In the genomic region with DNA sequence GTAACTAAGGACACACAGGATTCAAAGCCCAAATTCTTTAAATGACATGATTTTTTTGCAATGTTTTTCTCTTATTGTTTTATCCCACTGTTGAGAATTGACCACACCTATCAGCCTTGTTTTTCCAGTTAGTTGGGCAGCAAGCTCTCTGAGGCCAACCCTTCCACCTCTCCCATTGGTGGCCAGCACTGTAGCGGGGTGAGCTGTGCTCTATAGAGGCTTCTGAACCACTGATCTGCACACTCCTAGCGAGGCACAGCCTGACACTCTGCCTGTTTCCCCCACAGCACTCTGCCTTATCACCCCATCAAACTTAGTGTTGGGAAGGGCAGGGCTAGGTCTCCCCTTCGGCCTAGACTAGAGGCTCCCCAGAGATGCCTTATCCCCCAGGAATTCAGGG, we compare ENCODE assay signal across 18 cellular contexts. TPM values are rescaled to one million over a fixed set of nuclear protein-coding genes. Genes with fewer than 3 reads are reported as not detected.
"Had no signal": no experiment of that assay in that cellular context is flagged by ENCODE, and none has a peak within 500 bp of the region (broad histone marks: within the 10 kb centered on the region; RNA-seq: fewer than 3 reads in every experiment).

No MANE protein-coding gene starts in this region.

- H3K27ac ChIP-seq: colonic mucosa, foreskin keratinocyte, neutrophil, right atrium auricular region had no signal

- H3K4me3 ChIP-seq: colonic mucosa, heart left ventricle, mucosa of descending colon, right atrium auricular region had no signal

- H3K27me3 ChIP-seq: colonic mucosa, foreskin keratinocyte, heart left ventricle, neutrophil, right atrium auricular region had no signal

- DNase-seq: colonic mucosa; effector CD4-positive, alpha-beta T cell; endodermal cell; foreskin keratinocyte; heart left ventricle; hippocampal formation; mucosa of descending colon; naive thymus-derived CD8-positive, alpha-beta T cell; posterior cingulate gyrus; small intestine; stimulated activated CD4-positive, alpha-beta T cell treated with anti-CD3 and anti-CD28 coated beads, Interleukin-2, amount 100 ng/mL, for 48 hours; stimulated activated naive CD4-positive, alpha-beta T cell treated with Interleukin-2 at 50 U/mL for 16 hours had no signal

- ATAC-seq: foreskin keratinocyte; heart left ventricle; mucosa of descending colon; naive thymus-derived CD8-positive, alpha-beta T cell had no signal

- FAIRE-seq: small intestine, urothelium cell line had no signal

- H3K9me3 ChIP-seq: colonic mucosa, heart left ventricle, mucosa of descending colon, neutrophil, right atrium auricular region had no signal

- H3K36me3 ChIP-seq: colonic mucosa, neutrophil, right atrium auricular region had no signal

- H3K4me1 ChIP-seq: colonic mucosa, foreskin keratinocyte had no signal

RNA-seq across cellular contexts. Expression of a gene that starts 50.5 kb away (rescaled TPM):
- total RNA-seq: endodermal cell, foreskin keratinocyte, glomerular endothelial cell, kidney epithelial cell had no signal
- polyA plus RNA-seq: neural cell had no signal
